ENCODE assay signal across 21 cellular contexts in genomic region chr1:118290046-118290445, GRCh38.
"Had no signal": no experiment of that assay in that cellular context is flagged by ENCODE, and none has a peak within 500 bp of the region (broad histone marks: within the 10 kb centered on the region; RNA-seq: fewer than 3 reads in every experiment).

No MANE protein-coding gene starts in this region.

- H3K27ac ChIP-seq: colonic mucosa, epithelial cell of prostate, heart right ventricle, thyroid gland had no signal

- H3K4me1 ChIP-seq: colonic mucosa, thyroid gland had no signal

- DNase-seq: activated CD4-positive, alpha-beta T cell treated with anti-CD3 and anti-CD28 coated beads for 1 hour; activated CD4-positive, alpha-beta T cell treated with anti-CD3 and anti-CD28 coated beads, Interleukin-2, amount 50 U/mL, for 1 hour; activated CD8-positive, alpha-beta T cell treated with anti-CD3 and anti-CD28 coated beads for 36 hours; activated T-cell treated with anti-CD3 and anti-CD28 coated beads, Interleukin-2, amount 50 U/mL, for 4 hours; anterior cingulate cortex; cerebellar nuclear complex; colonic mucosa; effector CD8-positive, alpha-beta T cell; heart right ventricle; mesendoderm; posterior cingulate gyrus; sigmoid colon; T-helper 2 cell; thyroid gland had no signal

- H3K27me3 ChIP-seq: colonic mucosa, heart right ventricle, sigmoid colon, thyroid gland had no signal

- H3K4me3 ChIP-seq: colonic mucosa, heart right ventricle, lung, sigmoid colon, thyroid gland had no signal

- H3K9me3 ChIP-seq: colonic mucosa, heart right ventricle, sigmoid colon, thyroid gland had no signal

- H3K36me3 ChIP-seq: colonic mucosa, heart right ventricle, sigmoid colon, thyroid gland had no signal

- ATAC-seq: activated CD8-positive, alpha-beta T cell treated with anti-CD3 and anti-CD28 coated beads for 36 hours; activated naive CD4-positive, alpha-beta T cell treated with anti-CD3 and anti-CD28 coated beads, Interleukin-2, amount 50 U/mL, for 72 hours; activated T-cell treated with anti-CD3 and anti-CD28 coated beads, Interleukin-2, amount 50 U/mL, for 4 hours; activated T-helper 17 cell treated with anti-CD3 and anti-CD28 coated beads, Interleukin-2, amount 50 U/mL, for 72 hours; left lobe of liver; SK-N-SH treated with all-trans-retinoic acid at 6 μM for 48 hours; WTC11 had no signal
